Comparison of ENCODE assay signal across 24 cellular contexts in the genomic region with DNA sequence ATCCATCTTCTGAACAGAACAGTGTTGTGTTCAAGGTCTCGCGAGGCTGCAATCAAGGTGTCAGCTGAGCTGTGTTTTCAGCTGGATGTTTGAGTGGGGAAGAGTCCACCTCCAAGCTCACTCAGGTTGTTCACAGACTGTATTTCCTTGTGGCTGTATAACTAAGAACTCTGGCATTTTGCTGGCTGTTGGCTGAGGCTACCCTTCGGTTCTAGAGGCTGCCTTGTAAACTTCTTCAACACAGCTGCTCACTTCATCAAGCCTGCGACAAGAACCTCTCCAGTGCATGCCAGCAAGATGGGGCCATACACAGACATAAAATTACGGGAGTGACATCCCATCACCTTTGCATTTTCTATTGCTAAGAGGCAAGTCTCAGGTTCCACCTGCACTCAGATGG. TPM values are rescaled to one million over a fixed set of nuclear protein-coding genes. Genes with fewer than 3 reads are reported as not detected.
DNase-seq lines count a peak whose midpoint lies in the region; ATAC-seq and TF ChIP-seq lines count a peak whose summit lies in the region.
"Had no signal": no experiment of that assay in that cellular context is flagged by ENCODE, and none has a peak within 500 bp of the region (broad histone marks: within the 10 kb centered on the region; RNA-seq: fewer than 3 reads in every experiment).

No MANE protein-coding gene starts in this region.

- H3K4me3 ChIP-seq in coronary artery, result no peak overlapping the region
- H3K4me3 ChIP-seq: GM23338, HAP-1 had no signal

- H3K9me3 Mint-ChIP-seq in natural killer cell, result no peaks in the 10 kb centered on the region
- no peaks in the 10 kb centered on the region for H3K9me3 Mint-ChIP-seq in natural killer cell treated with Interleukin-12 subunit alpha and Interleukin-12 subunit beta and Interleukin-15 and Interleukin-18, amount 100 ng/mL, for 72 hours
- no peaks in the 10 kb centered on the region for H3K9me3 Mint-ChIP-seq in naive thymus-derived CD8-positive, alpha-beta T cell
- H3K9me3 Mint-ChIP-seq: GM23338, HFFc6 had no signal

- peaks cover 10 to 12% of the 10 kb centered on the region in 2 donors for H3K27me3 Mint-ChIP-seq in natural killer cell (ENCODE audit: low read depth in 2 of 2)
- peaks cover 7 to 10% of the 10 kb centered on the region in 2 donors for H3K27me3 Mint-ChIP-seq in natural killer cell treated with Interleukin-12 subunit alpha and Interleukin-12 subunit beta and Interleukin-15 and Interleukin-18, amount 100 ng/mL, for 72 hours
- peaks cover 0 to 6% (median 2%) of the 10 kb centered on the region in 5 donors for H3K27me3 Mint-ChIP-seq in naive thymus-derived CD8-positive, alpha-beta T cell

- H3K27ac Mint-ChIP-seq in natural killer cell, result peak overlapping the region; percentile 16 to 42
- H3K27ac Mint-ChIP-seq in natural killer cell treated with Interleukin-12 subunit alpha and Interleukin-12 subunit beta and Interleukin-15 and Interleukin-18, amount 100 ng/mL, for 72 hours, result no peak overlapping the region
- H3K27ac Mint-ChIP-seq in naive thymus-derived CD8-positive, alpha-beta T cell, result peak overlapping the region in 7 of 10 donors; percentile 25 to 78 (median 52)
- H3K27ac Mint-ChIP-seq: GM23338 had no signal

- H3K4me1 Mint-ChIP-seq in natural killer cell, result peaks cover 12 to 19% of the 10 kb centered on the region in 2 donors
- H3K4me1 Mint-ChIP-seq in natural killer cell treated with Interleukin-12 subunit alpha and Interleukin-12 subunit beta and Interleukin-15 and Interleukin-18, amount 100 ng/mL, for 72 hours (ENCODE audit: low read depth in 2 of 2), result peaks cover 10 to 12% of the 10 kb centered on the region in 2 donors
- peaks cover 9 to 25% (median 16%) of the 10 kb centered on the region in 4 donors for H3K4me1 Mint-ChIP-seq in naive thymus-derived CD8-positive, alpha-beta T cell

- intact Hi-C loops in natural killer cell (cut with micrococcal nuclease), result loop anchor here (10.0 kb wide), 1 partner anchor 677 kb away; a partner anchor contains a TSS
- intact Hi-C loops in left ventricle myocardium superior (cut with micrococcal nuclease), result no loop called here

- POLR2A ChIA-PET in naive thymus-derived CD8-positive, alpha-beta T cell (lab: Charles Lee), result no interaction called here

- H3K4me3 Mint-ChIP-seq in natural killer cell, result no peak overlapping the region
- H3K4me3 Mint-ChIP-seq in natural killer cell treated with Interleukin-12 subunit alpha and Interleukin-12 subunit beta and Interleukin-15 and Interleukin-18, amount 100 ng/mL, for 72 hours, result no peak overlapping the region
- no peak overlapping the region for H3K4me3 Mint-ChIP-seq in naive thymus-derived CD8-positive, alpha-beta T cell
- H3K4me3 Mint-ChIP-seq: GM23338, HFFc6 had no signal

- DNase-seq in natural killer cell, result no peak
- DNase-seq in natural killer cell treated with Interleukin-12 subunit alpha and Interleukin-12 subunit beta and Interleukin-15 and Interleukin-18, amount 100 ng/mL, for 72 hours (ENCODE audit: low spot score), result no peak
- peak; percentile 65 for DNase-seq in coronary artery (ENCODE audit: low spot score)
- DNase-seq in naive thymus-derived CD8-positive, alpha-beta T cell, result no peak
- DNase-seq in cortex of kidney (lab: John Stamatoyannopoulos, UW), result no peak
- DNase-seq in NCI-H510A treated with DMSO at 0.1 percent for 48 hours (lab: John Stamatoyannopoulos, UW), result no peak
- no peak for DNase-seq in left ventricle myocardium superior
- DNase-seq: 8988T, ACHN, BE2C, COR-L47, HFFc6, Karpas-422, NCI-H1092, NCI-H1417 treated with DMSO at 0.1 percent for 48 hours, NCI-H1694 treated with DMSO at 0.1 percent for 48 hours, NCI-H2081, NCI-H2227 treated with DMSO at 0.1 percent for 48 hours, NCI-H69, Right ventricle myocardium superior, RPMI8226 had no signal

- H3K27ac ChIP-seq in coronary artery, result no peak overlapping the region

- no peaks in the 10 kb centered on the region for H3K36me3 Mint-ChIP-seq in natural killer cell
- H3K36me3 Mint-ChIP-seq in natural killer cell treated with Interleukin-12 subunit alpha and Interleukin-12 subunit beta and Interleukin-15 and Interleukin-18, amount 100 ng/mL, for 72 hours, result no peaks in the 10 kb centered on the region
- no peaks in the 10 kb centered on the region for H3K36me3 Mint-ChIP-seq in naive thymus-derived CD8-positive, alpha-beta T cell

- ATAC-seq in natural killer cell (no peak), HG02885 (IDR thresholded peaks at IDR 0.05; ENCODE audit: poor library complexity, unreplicated experiment) (no peak), left ventricle myocardium superior (no peak)
- no peak for ATAC-seq in natural killer cell treated with Interleukin-12 subunit alpha and Interleukin-12 subunit beta and Interleukin-15 and Interleukin-18, amount 100 ng/mL, for 72 hours
- no peak for ATAC-seq in naive thymus-derived CD8-positive, alpha-beta T cell
- ATAC-seq: GM23338 had no signal

- TF ChIP-seq CTCF in natural killer cell (IDR thresholded peaks at IDR 0.05), result no peak
- no peak for TF ChIP-seq CTCF in coronary artery (IDR thresholded peaks at IDR 0.05)

RNA-seq across cellular contexts. Expression of a gene that starts 12.7 kb away (rescaled TPM):
- total RNA-seq in natural killer cell (1,000 to 10,000 TPM; 2,527 to 3,257 (median 3,104) TPM), left ventricle myocardium superior (25.4 TPM)
- 10 to 100 TPM; 25.3 to 35.2 TPM for total RNA-seq in natural killer cell treated with Interleukin-12 subunit alpha and Interleukin-12 subunit beta and Interleukin-15 and Interleukin-18, amount 100 ng/mL, for 72 hours
- total RNA-seq in naive thymus-derived CD8-positive, alpha-beta T cell, result 1 to 10 TPM; 9.4 to 9.6 TPM
- polyA plus RNA-seq in naive thymus-derived CD8-positive, alpha-beta T cell, result 100 to 1,000 TPM in 2 of 3 donors, 10 to 100 TPM in 1; 80.3 to 510 (median 252) TPM

Comparison
In these comparisons a context has a peak if more than half of its experiments do, and no peak if none do; other contexts are left out.
1. H3K27ac Mint-ChIP-seq: peak in natural killer cell (2 of 2) and naive thymus-derived CD8-positive, alpha-beta T cell (7 of 10); none in natural killer cell treated with Interleukin-12 subunit alpha and Interleukin-12 subunit beta and Interleukin-15 and Interleukin-18, amount 100 ng/mL, for 72 hours (0 of 2).
2. RNA of a gene that starts 12.7 kb away (total RNA-seq): 2,527 to 3,257 TPM in natural killer cell; 25.3 to 35.2 TPM in natural killer cell treated with Interleukin-12 subunit alpha and Interleukin-12 subunit beta and Interleukin-15 and Interleukin-18, amount 100 ng/mL, for 72 hours, 25.4 TPM in left ventricle myocardium superior (single experiment) and 9.4 to 9.6 TPM in naive thymus-derived CD8-positive, alpha-beta T cell; every median in the first group is over 10 times any median in the second.